In genomic region chr11:64284962-64285884, GRCh38 we compare ENCODE assay signal across 1 cellular context.
TF ChIP-seq lines count a peak whose summit lies in the region.

Gene GPR137, plus strand, starts transcription at chr11:64285848. Its CDS starts 677 bp downstream, at chr11:64286525.

TF ChIP-seq in H1, 55 proteins besides CTCF, POLR2A, EP300 and RAD21 (continued from another document):
- TF ChIP-seq PHF8 (conservative IDR thresholded peaks at IDR 0.05; ENCODE audit: low read depth, low read length): peak; percentile 58; the same call in 1 of the 2 replicates
- TF ChIP-seq SP4 (IDR thresholded peaks at IDR 0.05; ENCODE audit: low read length): peak; percentile 97
- peak; percentile 63 for TF ChIP-seq ASH2L (IDR thresholded peaks at IDR 0.05; ENCODE audit: low read length)
- peak; percentile 22 for TF ChIP-seq TAF7 (optimal IDR thresholded peaks at IDR 0.05; ENCODE audit: borderline replicate concordance, low read depth, low read length)
- peak; percentile 70 for TF ChIP-seq NRF1 (IDR thresholded peaks at IDR 0.05; ENCODE audit: low read depth, low read length)
- peak; percentile 97 for TF ChIP-seq YY1 (IDR thresholded peaks at IDR 0.05; ENCODE audit: low read depth, low read length)
- TF ChIP-seq ATF3 (IDR thresholded peaks at IDR 0.05; ENCODE audit: insufficient read depth, low read depth, low read length): no peak
- no peak for TF ChIP-seq RNF2 (IDR thresholded peaks at IDR 0.05; ENCODE audit: borderline replicate concordance, low read depth, low read length, missing control alignments, poor library complexity, severe bottlenecking)
- TF ChIP-seq RBBP5 (IDR thresholded peaks at IDR 0.05; ENCODE audit: borderline replicate concordance, low read depth, low read length): peak; percentile 36; the same call in 1 of the 2 replicates
